7 cellular contexts compared by ENCODE assay signal in the genomic region with DNA sequence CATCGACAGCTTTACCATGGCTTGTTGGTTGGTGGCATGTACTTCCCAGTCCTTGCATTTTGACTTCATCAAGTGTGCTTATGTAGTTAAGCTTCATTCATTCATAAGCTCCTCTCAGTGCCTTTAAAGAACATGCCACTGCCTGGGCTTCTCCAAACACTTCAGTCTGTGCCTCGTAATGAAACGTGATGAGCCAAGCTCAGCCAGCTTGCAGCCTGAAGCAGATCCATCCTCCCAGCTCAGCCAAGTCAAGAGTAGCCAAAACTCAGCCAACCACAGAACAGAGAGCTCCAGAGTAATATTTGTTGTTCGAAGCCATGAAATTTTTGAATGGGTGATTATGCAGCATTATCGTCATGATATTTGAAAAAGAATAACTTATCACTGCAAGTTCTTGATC.
"Had no signal": no experiment of that assay in that cellular context is flagged by ENCODE, and none has a peak within 500 bp of the region (broad histone marks: within the 10 kb centered on the region; RNA-seq: fewer than 3 reads in every experiment).

No MANE protein-coding gene starts in this region.

- H3K9me3 Mint-ChIP-seq: H9 had no signal

- FAIRE-seq: HTR-8/SVneo, K562 had no signal

- DNase-seq: GOT3, H9, HCEC 1CT, IMR-90, KG1 had no signal

- H3K4me1 Mint-ChIP-seq: H9 had no signal

- H3K4me3 Mint-ChIP-seq: H9 had no signal

- ATAC-seq: K562 had no signal

- H3K4me3 ChIP-seq: K562 had no signal

- H3K27ac Mint-ChIP-seq: H9 had no signal
